ENCODE assay signal across 24 cellular contexts in genomic region chr7:8327199-8327598, GRCh38.
"Had no signal": no experiment of that assay in that cellular context is flagged by ENCODE, and none has a peak within 500 bp of the region (broad histone marks: within the 10 kb centered on the region; RNA-seq: fewer than 3 reads in every experiment).

No MANE protein-coding gene starts in this region.

- ATAC-seq: effector memory CD8-positive, alpha-beta T cell; esophagus mucosa; foreskin keratinocyte; gastrocnemius medialis; gastroesophageal sphincter; heart left ventricle; heart right ventricle had no signal

- H3K9me3 ChIP-seq: colonic mucosa, esophagus muscularis mucosa, esophagus squamous epithelium, gastrocnemius medialis, gastroesophageal sphincter, heart left ventricle, heart right ventricle had no signal

- DNase-seq: colonic mucosa; cortex of kidney; dermis blood vessel endothelial cell; dorsolateral prefrontal cortex; effector CD4-positive, alpha-beta T cell; effector CD8-positive, alpha-beta T cell; effector memory CD4-positive, alpha-beta T cell; effector memory CD8-positive, alpha-beta T cell; endodermal cell; erythroblast; esophagus squamous epithelium; foreskin fibroblast; foreskin keratinocyte; foreskin melanocyte; gastrocnemius medialis; glutamatergic neuron; head of caudate nucleus; heart left ventricle; heart right ventricle had no signal

- H3K27me3 ChIP-seq: colonic mucosa, esophagus squamous epithelium, foreskin keratinocyte, gastrocnemius medialis, gastroesophageal sphincter, heart left ventricle had no signal

- H3K4me1 ChIP-seq: colonic mucosa, esophagus muscularis mucosa, esophagus squamous epithelium, foreskin keratinocyte, gastrocnemius medialis, gastroesophageal sphincter, heart left ventricle, heart right ventricle had no signal

- H3K27ac ChIP-seq: colonic mucosa, coronary artery, dorsolateral prefrontal cortex, epithelial cell of prostate, esophagus muscularis mucosa, esophagus squamous epithelium, foreskin keratinocyte, gastrocnemius medialis, gastroesophageal sphincter, heart left ventricle, heart right ventricle had no signal

- H3K36me3 ChIP-seq: colonic mucosa, esophagus muscularis mucosa, esophagus squamous epithelium, gastrocnemius medialis, gastroesophageal sphincter, heart left ventricle, heart right ventricle had no signal

- H3K4me3 ChIP-seq: colonic mucosa, coronary artery, dorsolateral prefrontal cortex, esophagus muscularis mucosa, esophagus squamous epithelium, gastrocnemius medialis, gastroesophageal sphincter, heart left ventricle, heart right ventricle had no signal
